In genomic region chr5:127934791-127935256, GRCh38 we compare ENCODE assay signal across 9 cellular contexts.
DNase-seq lines count a peak whose midpoint lies in the region; ATAC-seq and TF ChIP-seq lines count a peak whose summit lies in the region.
"Had no signal": no experiment of that assay in that cellular context is flagged by ENCODE, and none has a peak within 500 bp of the region (broad histone marks: within the 10 kb centered on the region; RNA-seq: fewer than 3 reads in every experiment).

No MANE protein-coding gene starts in this region.

- ATAC-seq in mucosa of descending colon (peak; percentile 89), Right ventricle myocardium inferior (no peak)

- in situ Hi-C loops in astrocyte of the spinal cord (cut with HindIII; ENCODE audit: low sequenced_read_pairs): no loop called here

- no peaks in the 10 kb centered on the region for H3K27me3 Mint-ChIP-seq in activated CD4-positive, alpha-beta T cell treated with anti-CD3 and anti-CD28 coated beads, Interleukin-2, amount 10 ng/mL, durations not matched to agents 24 days and 14 days

- no peaks in the 10 kb centered on the region for H3K9me3 Mint-ChIP-seq in activated CD4-positive, alpha-beta T cell treated with anti-CD3 and anti-CD28 coated beads, Interleukin-2, amount 10 ng/mL, durations not matched to agents 24 days and 14 days

- no peak overlapping the region for H3K4me3 ChIP-seq in astrocyte of the spinal cord (ENCODE audit: low read depth, low read length)
- H3K4me3 ChIP-seq in mucosa of descending colon: no peak overlapping the region

- TF ChIP-seq CTCF in astrocyte of the spinal cord (IDR thresholded peaks at IDR 0.05; ENCODE audit: low read depth, low read length) (no peak), mucosa of descending colon (IDR thresholded peaks at IDR 0.05) (no peak)

- no peaks in the 10 kb centered on the region for H3K4me1 ChIP-seq in mucosa of descending colon (ENCODE audit: low read depth)

- intact Hi-C loops in mucosa of descending colon (cut with DNase I, micrococcal nuclease) (no loop called here), Right ventricle myocardium inferior (cut with DNase I) (no loop called here)
- intact Hi-C loops in activated CD4-positive, alpha-beta T cell treated with anti-CD3 and anti-CD28 coated beads, Interleukin-2, amount 10 ng/mL, durations not matched to agents 24 days and 14 days (cut with micrococcal nuclease): no loop called here

- H3K36me3 Mint-ChIP-seq in activated CD4-positive, alpha-beta T cell treated with anti-CD3 and anti-CD28 coated beads, Interleukin-2, amount 10 ng/mL, durations not matched to agents 24 days and 14 days (ENCODE audit: low read depth): no peaks in the 10 kb centered on the region

- peaks cover 2% of the 10 kb centered on the region for H3K4me1 Mint-ChIP-seq in activated CD4-positive, alpha-beta T cell treated with anti-CD3 and anti-CD28 coated beads, Interleukin-2, amount 10 ng/mL, durations not matched to agents 24 days and 14 days

- H3K4me3 Mint-ChIP-seq in activated CD4-positive, alpha-beta T cell treated with anti-CD3 and anti-CD28 coated beads, Interleukin-2, amount 10 ng/mL, durations not matched to agents 24 days and 14 days: no peak overlapping the region

- no peak overlapping the region for H3K27ac Mint-ChIP-seq in activated CD4-positive, alpha-beta T cell treated with anti-CD3 and anti-CD28 coated beads, Interleukin-2, amount 10 ng/mL, durations not matched to agents 24 days and 14 days

- H3K9me3 ChIP-seq in mucosa of descending colon: no peaks in the 10 kb centered on the region

- DNase-seq in Daoy (ENCODE audit: low read depth) (peak; percentile 91), NCI-H2029 (lab: John Stamatoyannopoulos, UW) (peak; percentile 91), astrocyte of the spinal cord (ENCODE audit: low read depth, low spot score) (peak; percentile 75), mucosa of descending colon (no peak), NCI-H524 (lab: John Stamatoyannopoulos, UW) (no peak), T-helper 1 cell (no peak), Right ventricle myocardium inferior (ENCODE audit: missing footprints) (no peak)
- no peak for DNase-seq in activated CD4-positive, alpha-beta T cell treated with anti-CD3 and anti-CD28 coated beads, Interleukin-2, amount 10 ng/mL, durations not matched to agents 24 days and 14 days
- DNase-seq: posterior cingulate gyrus had no signal

- no peaks in the 10 kb centered on the region for H3K36me3 ChIP-seq in mucosa of descending colon (ENCODE audit: low read depth)

Comparison
In these comparisons a context has a peak if more than half of its experiments do, and no peak if none do; other contexts are left out.
1. DNase-seq: peak in Daoy (single experiment), NCI-H2029 (single experiment) and astrocyte of the spinal cord (single experiment); none in mucosa of descending colon (0 of 3), activated CD4-positive, alpha-beta T cell treated with anti-CD3 and anti-CD28 coated beads, Interleukin-2, amount 10 ng/mL, durations not matched to agents 24 days and 14 days (single experiment), NCI-H524 (0 of 2), T-helper 1 cell (0 of 5) and Right ventricle myocardium inferior (single experiment).